In the genomic region with DNA sequence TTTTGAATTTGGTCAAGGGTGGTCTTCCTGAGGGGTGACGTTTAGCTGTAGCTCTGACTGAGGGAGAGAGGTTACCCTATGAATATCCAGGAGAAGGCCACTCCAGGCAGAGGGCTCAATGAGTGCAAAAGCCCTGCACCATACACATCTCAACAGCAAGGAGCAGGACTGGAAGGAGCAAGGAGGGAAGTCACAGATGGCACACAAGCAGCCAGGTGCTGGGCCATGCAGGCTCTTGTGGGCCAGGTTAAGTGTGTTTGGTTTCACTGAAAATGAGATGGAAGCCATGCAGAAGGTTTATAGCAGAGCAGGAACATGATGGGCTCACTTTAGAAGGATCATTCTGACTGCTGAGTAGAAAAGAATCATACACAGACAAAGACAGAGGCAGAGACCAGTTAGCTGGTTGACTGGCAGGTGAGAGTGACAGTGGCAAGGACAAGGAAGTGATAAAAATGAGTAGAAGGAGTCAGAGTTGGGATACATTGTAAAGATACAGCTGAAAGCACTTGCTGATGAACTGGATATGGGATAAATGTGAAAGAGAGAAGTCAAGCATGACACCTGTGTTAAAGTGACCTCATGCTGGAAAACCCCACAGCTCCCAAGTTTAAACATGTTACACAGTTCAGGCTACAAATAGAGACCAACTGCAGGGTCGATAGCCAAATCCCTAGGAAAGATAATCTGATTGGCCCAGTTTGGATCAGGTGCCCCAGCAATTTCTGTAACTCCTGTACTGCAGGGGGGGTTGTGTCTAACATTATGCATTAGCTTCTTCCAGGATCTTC, we compare ENCODE assay signal across 12 cellular contexts.
DNase-seq lines count a peak whose midpoint lies in the region; ATAC-seq lines count a peak whose summit lies in the region.
"Had no signal": no experiment of that assay in that cellular context is flagged by ENCODE, and none has a peak within 500 bp of the region (broad histone marks: within the 10 kb centered on the region; RNA-seq: fewer than 3 reads in every experiment).

No MANE protein-coding gene starts in this region.

- peak; percentile 68 for ATAC-seq in HG02885 (IDR thresholded peaks at IDR 0.05; ENCODE audit: poor library complexity, unreplicated experiment)
- ATAC-seq: A549 had no signal

- DNase-seq in NCI-H146 (lab: John Stamatoyannopoulos, UW): peak; percentile 26
- no peak for DNase-seq in NCI-H146 treated with DMSO at 0.1 percent for 48 hours (lab: John Stamatoyannopoulos, UW; ENCODE audit: unreplicated experiment)
- DNase-seq in NCI-H2171 (lab: John Stamatoyannopoulos, UW): peak; percentile 15
- DNase-seq in renal cortical epithelial cell (ENCODE audit: low read depth): peak; percentile 94
- DNase-seq in C1 segment of cervical spinal cord (lab: John Stamatoyannopoulos, UW): no peak
- no peak for DNase-seq in A172 (ENCODE audit: low spot score)
- no peak for DNase-seq in activated CD4-positive, alpha-beta T cell treated with anti-CD3 and anti-CD28 coated beads for 4 hours
- DNase-seq: adrenal gland, esophagus squamous epithelium, spleen had no signal

Comparison
In these comparisons a context has a peak if more than half of its experiments do, and no peak if none do; other contexts are left out.
1. DNase-seq: peak in NCI-H146 (single experiment), NCI-H2171 (single experiment) and renal cortical epithelial cell (single experiment); none in NCI-H146 treated with DMSO at 0.1 percent for 48 hours (single experiment), C1 segment of cervical spinal cord (0 of 14), A172 (single experiment) and activated CD4-positive, alpha-beta T cell treated with anti-CD3 and anti-CD28 coated beads for 4 hours (0 of 2).